Comparison of ENCODE assay signal across 25 cellular contexts in genomic region chr14:99101826-99102461, GRCh38.
"Had no signal": no experiment of that assay in that cellular context is flagged by ENCODE, and none has a peak within 500 bp of the region (broad histone marks: within the 10 kb centered on the region; RNA-seq: fewer than 3 reads in every experiment).

No MANE protein-coding gene starts in this region.

- H3K4me3 Mint-ChIP-seq: activated B cell treated with CpG ODN at 0.5 μM for 24 hours; activated CD4-positive, alpha-beta T cell treated with anti-CD3 and anti-CD28 coated beads for 36 hours; activated CD8-positive, alpha-beta T cell treated with anti-CD3 and anti-CD28 coated beads for 36 hours; activated T-helper 17 cell treated with anti-CD3 and anti-CD28 coated beads, Interleukin-2, amount 50 U/mL, for 72 hours; stimulated activated memory B cell treated with anti-CD40 and anti-IgM and Interleukin-4, amounts not matched to agents 10 μg/mL and 1 μg/mL and 100 μg/mL, for 72 hours; T-cell; T-helper 2 cell treated with Interferon-gamma antibody and Interleukin-4, amounts not matched to agents 5 μg/mL and 100 μg/mL, for 36 hours had no signal

- H2AFZ ChIP-seq: hepatocyte had no signal

- DNase-seq: activated B cell treated with CpG ODN at 0.5 μM for 24 hours; activated CD4-positive, alpha-beta T cell treated with anti-CD3 and anti-CD28 coated beads for 36 hours; activated CD8-positive, alpha-beta T cell treated with anti-CD3 and anti-CD28 coated beads for 36 hours; aorta; central memory CD4-positive, alpha-beta T cell; dermis blood vessel endothelial cell; effector CD8-positive, alpha-beta T cell; glutamatergic neuron; left ventricle myocardium superior; retina; sigmoid colon; stimulated activated CD4-positive, alpha-beta T cell treated with anti-CD3 and anti-CD28 coated beads, Interleukin-15, amount 100 ng/mL, for 24 hours; stomach; T-cell; uterus had no signal

- H3K9me3 ChIP-seq: suprapubic skin, uterus had no signal

- H3K27me3 ChIP-seq: esophagus muscularis mucosa, hepatocyte, sigmoid colon, suprapubic skin, tibial nerve, uterus had no signal

- H3K4me1 Mint-ChIP-seq: activated B cell treated with CpG ODN at 0.5 μM for 24 hours; activated CD4-positive, alpha-beta T cell treated with anti-CD3 and anti-CD28 coated beads for 36 hours; activated T-helper 17 cell treated with anti-CD3 and anti-CD28 coated beads, Interleukin-2, amount 50 U/mL, for 72 hours; stimulated activated memory B cell treated with anti-CD40 and anti-IgM and Interleukin-4, amounts not matched to agents 10 μg/mL and 1 μg/mL and 100 μg/mL, for 72 hours had no signal

- H3K4me1 ChIP-seq: esophagus muscularis mucosa, sigmoid colon, stomach, tibial nerve, uterus had no signal

- H3K4me3 ChIP-seq: esophagus muscularis mucosa, hepatocyte, sigmoid colon, smooth muscle cell, stomach, suprapubic skin, tibial nerve, uterus had no signal

- H3K27ac ChIP-seq: esophagus muscularis mucosa, hepatocyte, sigmoid colon, stomach, suprapubic skin, tibial nerve, uterus had no signal

- H3K79me2 ChIP-seq: hepatocyte had no signal

- ATAC-seq: activated CD4-positive, alpha-beta T cell treated with anti-CD3 and anti-CD28 coated beads for 36 hours; activated CD8-positive, alpha-beta T cell treated with anti-CD3 and anti-CD28 coated beads for 36 hours; activated naive CD4-positive, alpha-beta T cell treated with anti-CD3 and anti-CD28 coated beads, Interleukin-2, amount 50 U/mL, for 72 hours; activated T-helper 17 cell treated with anti-CD3 and anti-CD28 coated beads, Interleukin-2, amount 50 U/mL, for 72 hours; left ventricle myocardium superior; stimulated activated memory B cell treated with anti-CD40 and anti-IgM and Interleukin-4, amounts not matched to agents 10 μg/mL and 1 μg/mL and 100 μg/mL, for 72 hours; T-cell had no signal

- H3K27ac Mint-ChIP-seq: activated B cell treated with CpG ODN at 0.5 μM for 24 hours; activated CD4-positive, alpha-beta T cell treated with anti-CD3 and anti-CD28 coated beads for 36 hours; activated CD8-positive, alpha-beta T cell treated with anti-CD3 and anti-CD28 coated beads for 36 hours; activated T-helper 17 cell treated with anti-CD3 and anti-CD28 coated beads, Interleukin-2, amount 50 U/mL, for 72 hours; progenitor cell of endocrine pancreas; stimulated activated memory B cell treated with anti-CD40 and anti-IgM and Interleukin-4, amounts not matched to agents 10 μg/mL and 1 μg/mL and 100 μg/mL, for 72 hours; T-cell; T-helper 2 cell treated with Interferon-gamma antibody and Interleukin-4, amounts not matched to agents 5 μg/mL and 100 μg/mL, for 36 hours had no signal

- H3K27me3 Mint-ChIP-seq: activated B cell treated with CpG ODN at 0.5 μM for 24 hours; activated CD4-positive, alpha-beta T cell treated with anti-CD3 and anti-CD28 coated beads for 36 hours; activated CD8-positive, alpha-beta T cell treated with anti-CD3 and anti-CD28 coated beads for 36 hours; activated T-helper 17 cell treated with anti-CD3 and anti-CD28 coated beads, Interleukin-2, amount 50 U/mL, for 72 hours; stimulated activated memory B cell treated with anti-CD40 and anti-IgM and Interleukin-4, amounts not matched to agents 10 μg/mL and 1 μg/mL and 100 μg/mL, for 72 hours; T-cell had no signal

- H3K36me3 Mint-ChIP-seq: stimulated activated memory B cell treated with anti-CD40 and anti-IgM and Interleukin-4, amounts not matched to agents 10 μg/mL and 1 μg/mL and 100 μg/mL, for 72 hours had no signal

- H3K4me2 ChIP-seq: hepatocyte, smooth muscle cell had no signal

- H3K36me3 ChIP-seq: esophagus muscularis mucosa, sigmoid colon, stomach, suprapubic skin, tibial nerve, uterus had no signal
